Comparison of ENCODE assay signal across 6 cellular contexts in the genomic region with DNA sequence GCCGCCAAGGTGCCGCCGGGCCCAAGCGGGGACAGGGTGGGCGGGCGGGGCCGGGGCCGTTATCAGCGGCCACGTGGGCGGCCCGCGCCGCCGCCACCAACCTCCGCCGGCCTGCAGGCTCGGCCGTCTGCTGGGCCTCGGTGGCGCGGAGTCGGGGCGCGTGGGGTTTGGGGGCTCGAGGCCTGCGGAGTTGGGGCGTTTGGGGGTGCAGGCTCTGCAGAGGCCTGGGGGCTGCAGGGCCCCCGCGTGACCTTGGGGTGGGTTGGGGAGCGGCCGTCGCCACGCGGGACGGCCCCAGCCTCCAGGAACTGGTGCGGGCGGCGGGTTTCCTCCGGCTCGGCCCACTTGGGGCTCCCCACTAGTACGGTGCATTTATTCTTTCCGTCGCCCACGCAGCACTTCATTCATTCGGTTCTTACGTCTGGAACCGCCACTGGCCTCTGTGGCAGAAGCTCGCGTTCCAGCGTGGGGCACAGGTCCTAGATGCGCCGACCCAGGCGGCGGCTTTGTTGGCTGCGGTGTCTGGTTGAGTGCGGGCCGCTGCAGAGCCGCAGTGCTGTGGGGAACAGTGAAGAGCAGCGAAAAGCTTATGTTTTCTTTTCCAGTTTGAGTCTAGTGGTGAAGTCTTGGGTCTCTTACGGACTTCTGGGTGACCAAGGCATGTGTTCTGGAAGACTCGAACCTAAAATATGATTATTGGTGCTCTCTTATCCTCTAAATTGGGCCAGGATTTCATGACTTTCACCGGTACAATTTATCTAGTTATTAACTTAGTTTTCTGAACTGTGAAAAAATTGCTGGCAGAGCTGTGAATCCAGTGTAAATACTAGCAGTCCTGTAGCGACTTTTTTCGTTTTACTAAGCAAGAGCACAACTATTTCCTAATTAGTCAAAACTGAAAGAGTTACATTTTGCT. TPM values are rescaled to one million over a fixed set of nuclear protein-coding genes. Genes with fewer than 3 reads are reported as not detected.
A peak's percentile ranks its signal among the peaks of the same experiment; 100 is the strongest.
DNase-seq lines count a peak whose midpoint lies in the region; ATAC-seq and TF ChIP-seq lines count a peak whose summit lies in the region.

No MANE protein-coding gene starts in this region.

- ATAC-seq in GM18909 (IDR thresholded peaks at IDR 0.05; ENCODE audit: poor library complexity, unreplicated experiment): peak; percentile 15
- peak; percentile 10 for ATAC-seq in HG03571 (IDR thresholded peaks at IDR 0.05; ENCODE audit: unreplicated experiment)

- WGBS in lower leg skin, 2 donors: 1 to 2% methylated on average over 40 of the region's 65 CpGs
- WGBS in thyroid gland, 2 donors: 5 to 6% methylated on average over 26 to 43 of the region's 65 CpGs

- peaks cover 11 to 17% of the 10 kb centered on the region in 2 donors for H3K4me1 ChIP-seq in thyroid gland

- no peaks in the 10 kb centered on the region for H3K9me3 ChIP-seq in thyroid gland

- intact Hi-C loops in lower leg skin (cut with DNase I; ENCODE audit: low total_unique reads): no loop called here
- intact Hi-C loops in thyroid gland (cut with DNase I): loop anchor here (10.0 kb wide), 1 partner anchor 93 kb away; a partner anchor contains a TSS

- DNase-seq in activated gamma-delta T cell treated with Interleukin-2 at 50 U/mL for 16 hours (peak; percentile 42), lower leg skin (ENCODE audit: low spot score in 2 of 2) (no peak), thyroid gland (peak; percentile 17 to 34), cerebellar nuclear complex (lab: John Stamatoyannopoulos, UW) (no peak)

- H3K4me3 ChIP-seq in lower leg skin (ENCODE audit: low read depth, poor library complexity, severe bottlenecking) (peak overlapping the region; percentile 59), thyroid gland (replicated peaks in 1 of 3) (peak overlapping the region; percentile 4 to 62 (median 52))

- peak overlapping the region in 1 of 3 donors; percentile 27 for H3K27ac ChIP-seq in thyroid gland

- H3K36me3 ChIP-seq in thyroid gland: peaks cover 15 to 48% of the 10 kb centered on the region in 2 donors

- TF ChIP-seq CTCF in lower leg skin (IDR thresholded peaks at IDR 0.05): no peak
- TF ChIP-seq CTCF in thyroid gland (IDR thresholded peaks at IDR 0.05): no peak

- no peaks in the 10 kb centered on the region for H3K27me3 ChIP-seq in thyroid gland

- TF ChIP-seq POLR2A in lower leg skin (IDR thresholded peaks at IDR 0.05): no peak
- TF ChIP-seq POLR2A in thyroid gland (IDR thresholded peaks at IDR 0.05): no peak

RNA-seq across cellular contexts. Expression of a gene that starts 0.9 kb away (rescaled TPM):
- 10 to 100 TPM; 41.6 to 97.5 (median 52.8) TPM for total RNA-seq in lower leg skin
- total RNA-seq in thyroid gland: 10 to 100 TPM; 36.9 to 65.5 (median 53.3) TPM

RNA-seq across cellular contexts. Expression of a gene that starts 2.0 kb away (rescaled TPM):
- total RNA-seq in lower leg skin (100 to 1,000 TPM; 104 to 159 (median 119) TPM), thyroid gland (100 to 1,000 TPM; 125 to 232 (median 173) TPM)

RNA-seq across cellular contexts. Expression of a gene that starts 13.7 kb away (rescaled TPM):
- total RNA-seq in lower leg skin (10 to 100 TPM; 17.8 to 30.0 (median 26.1) TPM), thyroid gland (10 to 100 TPM; 13.4 to 22.4 (median 18.9) TPM)

RNA-seq across cellular contexts. Expression of a gene that starts 32.9 kb away (rescaled TPM):
- total RNA-seq in lower leg skin: 1 to 10 TPM in 2 of 4 donors, under 1 TPM in 1, not detected in 1; 0.16 to 2.1 (median 1.7) TPM
- total RNA-seq in thyroid gland: 1 to 10 TPM in 1 of 4 donors, under 1 TPM in 1, not detected in 2; 0.39 to 2.1 TPM

RNA-seq across cellular contexts. Expression of a gene that starts 37.9 kb away (rescaled TPM):
- total RNA-seq in lower leg skin (10 to 100 TPM; 14.8 to 28.2 (median 21.8) TPM), thyroid gland (10 to 100 TPM; 28.9 to 48.8 (median 31.5) TPM)

Comparison
In these comparisons a context has a peak if more than half of its experiments do, and no peak if none do; other contexts are left out.
1. DNase-seq: peak in activated gamma-delta T cell treated with Interleukin-2 at 50 U/mL for 16 hours (single experiment) and thyroid gland (2 of 2); none in lower leg skin (0 of 2) and cerebellar nuclear complex (0 of 2).